ENCODE assay signal across 8 cellular contexts in genomic region chr18:26307161-26307773, GRCh38.
DNase-seq lines count a peak whose midpoint lies in the region; ATAC-seq, FAIRE-seq and TF ChIP-seq lines count a peak whose summit lies in the region.

No MANE protein-coding gene starts in this region.

- TF ChIP-seq CTCF in epithelial cell of esophagus (IDR thresholded peaks at IDR 0.05; ENCODE audit: insufficient read depth, low read depth, low read length, missing control alignments) (peak; percentile 83), nephron progenitor cell (IDR thresholded peaks at IDR 0.05) (peak; percentile 74)

- peak; percentile 84 for FAIRE-seq in RCC 7860 (lab: Jason Lieb, UNC)

- peaks cover 9% of the 10 kb centered on the region for H3K4me1 Mint-ChIP-seq in nephron progenitor cell
- H3K4me1 Mint-ChIP-seq in activated CD4-positive, alpha-beta memory T cell treated with anti-CD3 and anti-CD28 coated beads, Interleukin-2, amount 10 ng/mL, durations not matched to agents 7 days and 5 days = no peaks in the 10 kb centered on the region

- peak; percentile 72 for DNase-seq in DMS 273 (lab: John Stamatoyannopoulos, UW; ENCODE audit: unreplicated experiment)
- peak; percentile 5 for DNase-seq in KG1 (lab: John Stamatoyannopoulos, UW)
- peak; percentile 45 for DNase-seq in RCC 7860 (ENCODE audit: low spot score)
- peak; percentile 72 for DNase-seq in epithelial cell of esophagus (ENCODE audit: low read depth)
- DNase-seq in nephron progenitor cell = peak; percentile 29
- no peak for DNase-seq in stimulated activated CD4-positive, alpha-beta T cell treated with anti-CD3 and anti-CD28 coated beads, Interleukin-2, amount 100 ng/mL, for 24 hours
- no peak for DNase-seq in activated CD4-positive, alpha-beta memory T cell treated with anti-CD3 and anti-CD28 coated beads, Interleukin-2, amount 10 ng/mL, durations not matched to agents 7 days and 5 days

- POLR2A ChIA-PET in activated CD4-positive, alpha-beta memory T cell treated with anti-CD3 and anti-CD28 coated beads, Interleukin-2, amount 10 ng/mL, durations not matched to agents 7 days and 5 days (lab: Charles Lee) = no interaction called here

- no peak overlapping the region for H3K4me3 ChIP-seq in epithelial cell of esophagus (ENCODE audit: low read length)

- no peak overlapping the region for H3K4me3 Mint-ChIP-seq in nephron progenitor cell
- H3K4me3 Mint-ChIP-seq in activated CD4-positive, alpha-beta memory T cell treated with anti-CD3 and anti-CD28 coated beads, Interleukin-2, amount 10 ng/mL, durations not matched to agents 7 days and 5 days = no peak overlapping the region

- H3K27me3 Mint-ChIP-seq in nephron progenitor cell (ENCODE audit: low read depth, poor library complexity) = no peaks in the 10 kb centered on the region
- no peaks in the 10 kb centered on the region for H3K27me3 Mint-ChIP-seq in activated CD4-positive, alpha-beta memory T cell treated with anti-CD3 and anti-CD28 coated beads, Interleukin-2, amount 10 ng/mL, durations not matched to agents 7 days and 5 days

- peak; percentile 70 for ATAC-seq in GM19438 (IDR thresholded peaks at IDR 0.05; ENCODE audit: low read depth, unreplicated experiment)

- peaks cover 5% of the 10 kb centered on the region for H3K36me3 Mint-ChIP-seq in nephron progenitor cell (ENCODE audit: low read depth)
- H3K36me3 Mint-ChIP-seq in activated CD4-positive, alpha-beta memory T cell treated with anti-CD3 and anti-CD28 coated beads, Interleukin-2, amount 10 ng/mL, durations not matched to agents 7 days and 5 days (ENCODE audit: low read depth) = no peaks in the 10 kb centered on the region

- no peak overlapping the region for H3K27ac Mint-ChIP-seq in nephron progenitor cell
- no peak overlapping the region for H3K27ac Mint-ChIP-seq in activated CD4-positive, alpha-beta memory T cell treated with anti-CD3 and anti-CD28 coated beads, Interleukin-2, amount 10 ng/mL, durations not matched to agents 7 days and 5 days

- no peaks in the 10 kb centered on the region for H3K9me3 Mint-ChIP-seq in nephron progenitor cell
- no peaks in the 10 kb centered on the region for H3K9me3 Mint-ChIP-seq in activated CD4-positive, alpha-beta memory T cell treated with anti-CD3 and anti-CD28 coated beads, Interleukin-2, amount 10 ng/mL, durations not matched to agents 7 days and 5 days

- CTCF ChIA-PET in activated CD4-positive, alpha-beta memory T cell treated with anti-CD3 and anti-CD28 coated beads, Interleukin-2, amount 10 ng/mL, durations not matched to agents 7 days and 5 days (lab: Charles Lee) = interaction anchor here (0.7 to 1.7 kb wide), 8 partner anchors 9 to 473 kb away, joined by 3 to 6 read pairs (median 4); no protein-coding TSS in a partner anchor

Comparison
In these comparisons a context has a peak if more than half of its experiments do, and no peak if none do; other contexts are left out.
1. DNase-seq: peak in DMS 273 (single experiment), KG1 (single experiment), RCC 7860 (single experiment), epithelial cell of esophagus (single experiment) and nephron progenitor cell (single experiment); none in stimulated activated CD4-positive, alpha-beta T cell treated with anti-CD3 and anti-CD28 coated beads, Interleukin-2, amount 100 ng/mL, for 24 hours (0 of 2) and activated CD4-positive, alpha-beta memory T cell treated with anti-CD3 and anti-CD28 coated beads, Interleukin-2, amount 10 ng/mL, durations not matched to agents 7 days and 5 days (single experiment).